In the genomic region with DNA sequence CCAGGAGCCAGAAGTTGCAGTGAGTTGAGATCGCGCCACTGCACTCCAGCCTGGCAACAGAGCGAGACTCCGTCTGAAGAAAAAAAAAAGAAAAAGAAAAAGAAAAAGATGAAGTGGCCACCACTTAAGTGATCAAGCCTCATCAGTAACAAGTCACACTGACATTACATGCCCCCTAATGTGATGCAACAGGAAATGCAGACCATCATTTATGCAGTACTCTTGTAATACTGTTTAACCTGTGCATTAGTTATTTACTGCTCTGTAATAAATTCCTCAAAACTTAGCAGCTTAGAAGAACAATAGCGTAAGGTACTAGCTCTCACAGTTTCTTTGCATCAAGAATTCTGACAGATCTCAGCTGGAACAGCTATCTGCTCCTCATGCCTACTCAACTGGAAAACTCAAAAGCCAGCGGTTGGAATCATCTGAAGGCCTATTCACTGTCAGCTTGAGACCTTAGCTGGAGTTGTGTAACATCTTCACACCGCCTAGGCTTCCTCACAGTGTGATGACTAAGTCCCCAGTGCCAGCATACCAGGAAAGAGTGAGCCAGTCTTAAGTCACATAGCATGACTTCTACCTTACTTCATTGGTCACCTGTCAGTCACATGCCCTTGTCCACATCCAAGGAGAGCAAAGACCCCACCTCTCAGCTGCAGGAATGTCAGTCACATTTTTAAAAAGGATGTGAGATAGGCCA, we compare ENCODE assay signal across 9 cellular contexts. TPM values are rescaled to one million over a fixed set of nuclear protein-coding genes. Genes with fewer than 3 reads are reported as not detected.
DNase-seq lines count a peak whose midpoint lies in the region; ATAC-seq, FAIRE-seq and TF ChIP-seq lines count a peak whose summit lies in the region.
"Had no signal": no experiment of that assay in that cellular context is flagged by ENCODE, and none has a peak within 500 bp of the region (broad histone marks: within the 10 kb centered on the region; RNA-seq: fewer than 3 reads in every experiment).

No MANE protein-coding gene starts in this region.

- no peak overlapping the region for H2BK15ac ChIP-seq in mesenchymal stem cell (ENCODE audit: low read depth, poor library complexity, severe bottlenecking)

- H2BK12ac ChIP-seq in mesenchymal stem cell (ENCODE audit: low read length in 2 of 2): no peak overlapping the region

- H3K4me1 ChIP-seq in mesenchymal stem cell (ENCODE audit: control insufficient read depth, insufficient read depth, low read depth, low read length): peaks cover 8% of the 10 kb centered on the region

- no peak overlapping the region for H2AK5ac ChIP-seq in mesenchymal stem cell (ENCODE audit: low read length, severe bottlenecking)

- no peaks in the 10 kb centered on the region for H3K9me3 ChIP-seq in mesenchymal stem cell (ENCODE audit: control insufficient read depth, low read length)

- H3K36me3 ChIP-seq in mesenchymal stem cell (ENCODE audit: control insufficient read depth in 1 of 2, insufficient read depth in 2 of 2, low read depth in 1 of 2, low read length in 2 of 2): no peaks in the 10 kb centered on the region
- H3K36me3 ChIP-seq: heart right ventricle had no signal

- H3K79me1 ChIP-seq in mesenchymal stem cell (replicated peaks; ENCODE audit: low read length, poor library complexity, severe bottlenecking): no peaks in the 10 kb centered on the region

- H3K27me3 ChIP-seq in mesenchymal stem cell (ENCODE audit: control insufficient read depth in 1 of 2, insufficient read depth in 1 of 2, low read length in 2 of 2): no peaks in the 10 kb centered on the region
- H3K27me3 ChIP-seq: heart right ventricle had no signal

- H3K9ac ChIP-seq in mesenchymal stem cell (ENCODE audit: low read length): peak overlapping the region; percentile 63

- TF ChIP-seq CTCF in astrocyte of the spinal cord (IDR thresholded peaks at IDR 0.05; ENCODE audit: low read depth, low read length): no peak
- no peak for TF ChIP-seq CTCF in D721Med (IDR thresholded peaks at IDR 0.05; ENCODE audit: insufficient read depth, missing control alignments)

- no peak for ATAC-seq in GM21786 (IDR thresholded peaks at IDR 0.05; ENCODE audit: unreplicated experiment)

- H3K4ac ChIP-seq in mesenchymal stem cell (ENCODE audit: low read depth in 1 of 2, low read length in 2 of 2): no peak overlapping the region

- no peak overlapping the region for H3K23ac ChIP-seq in mesenchymal stem cell (ENCODE audit: low read length in 2 of 2)

- H2AFZ ChIP-seq in mesenchymal stem cell (ENCODE audit: low read depth, low read length): no peak overlapping the region

- 77% methylated on average over 5 of the region's 7 CpGs for WGBS in mesenchymal stem cell

- H4K8ac ChIP-seq in mesenchymal stem cell (ENCODE audit: low read length): no peak overlapping the region

- H3K18ac ChIP-seq in mesenchymal stem cell (ENCODE audit: low read depth in 1 of 2, low read length in 2 of 2): no peak overlapping the region

- no peak overlapping the region for H2BK5ac ChIP-seq in mesenchymal stem cell (ENCODE audit: low read depth, low read length, poor library complexity, severe bottlenecking)

- no peak for FAIRE-seq in D721Med (lab: Jason Lieb, UNC)

- H3K4me3 ChIP-seq in astrocyte of the spinal cord (ENCODE audit: low read depth, low read length) (no peak overlapping the region), mesenchymal stem cell (ENCODE audit: insufficient read depth in 1 of 2, low read depth in 1 of 2, low read length in 2 of 2) (no peak overlapping the region)
- H3K4me3 ChIP-seq: heart right ventricle had no signal

- no peak overlapping the region for H3K4me2 ChIP-seq in mesenchymal stem cell (ENCODE audit: low read length, poor library complexity, severe bottlenecking)

- in situ Hi-C loops in astrocyte of the spinal cord (cut with HindIII; ENCODE audit: low sequenced_read_pairs): no loop called here

- DNase-seq in Daoy (ENCODE audit: low read depth) (peak; percentile 62), LoVo (ENCODE audit: low spot score) (peak; percentile 87), astrocyte of the spinal cord (ENCODE audit: low read depth, low spot score) (peak; percentile 79), mesenchymal stem cell (peak; percentile 92), D721Med (ENCODE audit: insufficient read length, low spot score) (no peak), SHP77 treated with DMSO at 0.1 percent for 48 hours (lab: John Stamatoyannopoulos, UW) (no peak)
- DNase-seq in activated effector memory CD4-positive, alpha-beta T cell treated with anti-CD3 and anti-CD28 coated beads, Interleukin-2, amount 50 U/mL, for 16 hours: no peak
- DNase-seq: heart right ventricle had no signal

- no peak overlapping the region for H3K14ac ChIP-seq in mesenchymal stem cell (ENCODE audit: low read length in 2 of 2)

- H3K27ac ChIP-seq in mesenchymal stem cell (ENCODE audit: low read length, poor library complexity, severe bottlenecking): peak overlapping the region; percentile 64

- no peak overlapping the region for H2BK120ac ChIP-seq in mesenchymal stem cell (ENCODE audit: low read depth, low read length)

- no peak overlapping the region for H4K91ac ChIP-seq in mesenchymal stem cell (ENCODE audit: low read length)

RNA-seq across cellular contexts. Expression of a gene that starts 31.5 kb away (rescaled TPM):
- total RNA-seq in Daoy (2014; rRNA removed; shearing (Covaris generic)): 21.1 and 31.6 TPM in 2 replicates
- polyA plus RNA-seq in mesenchymal stem cell (2013, experiment 1 of 2): 61.8 TPM
- polyA plus RNA-seq in mesenchymal stem cell (2013, experiment 2 of 2): 60.9 TPM

Comparison
In these comparisons a context has a peak if more than half of its experiments do, and no peak if none do; other contexts are left out.
1. DNase-seq: peak in Daoy (single experiment), LoVo (single experiment), astrocyte of the spinal cord (single experiment) and mesenchymal stem cell (single experiment); none in activated effector memory CD4-positive, alpha-beta T cell treated with anti-CD3 and anti-CD28 coated beads, Interleukin-2, amount 50 U/mL, for 16 hours (single experiment), D721Med (single experiment) and SHP77 treated with DMSO at 0.1 percent for 48 hours (single experiment).